ENCODE assay signal across 10 cellular contexts in genomic region chr6:168713839-168714238, GRCh38.
DNase-seq lines count a peak whose midpoint lies in the region; TF ChIP-seq lines count a peak whose summit lies in the region.
"Had no signal": no experiment of that assay in that cellular context is flagged by ENCODE, and none has a peak within 500 bp of the region (broad histone marks: within the 10 kb centered on the region; RNA-seq: fewer than 3 reads in every experiment).

No MANE protein-coding gene starts in this region.

- no peak overlapping the region for H3K27ac Mint-ChIP-seq in type B pancreatic cell

- no peak overlapping the region for H3K4me3 Mint-ChIP-seq in type B pancreatic cell

- H3K9me3 Mint-ChIP-seq in type B pancreatic cell: no peaks in the 10 kb centered on the region

- in situ Hi-C loops in T47D (cut with HindIII; ENCODE audit: low pct_unique_long_range_greater_than_20kb, low sequenced_read_pairs): no loop called here

- TF ChIP-seq POLR2A in breast epithelium (IDR thresholded peaks at IDR 0.05) (no peak), Peyer's patch (IDR thresholded peaks at IDR 0.05) (no peak)

- H3K4me1 ChIP-seq in breast epithelium (no peaks in the 10 kb centered on the region), Peyer's patch (no peaks in the 10 kb centered on the region)

- H3K27me3 ChIP-seq in breast epithelium: no peaks in the 10 kb centered on the region
- no peaks in the 10 kb centered on the region for H3K27me3 ChIP-seq in Peyer's patch
- H3K27me3 ChIP-seq: ovary had no signal

- no peak overlapping the region for H3K27ac ChIP-seq in breast epithelium
- H3K27ac ChIP-seq in Peyer's patch: no peak overlapping the region
- H3K27ac ChIP-seq: ovary had no signal

- H3K27me3 Mint-ChIP-seq in type B pancreatic cell: peaks cover 6% of the 10 kb centered on the region

- DNase-seq in T47D (ENCODE audit: low read depth in 1 of 2, low spot score in 1 of 2) (peak; percentile 13 to 55), breast epithelium (ENCODE audit: low spot score in 2 of 2) (no peak), Peyer's patch (peak in 2 of 3 donors; percentile 63 to 72), iPS-NIHi7 (ENCODE audit: extremely low spot score) (peak; percentile 49), type B pancreatic cell (ENCODE audit: extremely low spot score, unreplicated experiment) (no peak), T-helper 9 cell (no peak), AG08396 (ENCODE audit: low spot score) (no peak)
- no peak for DNase-seq in activated CD4-positive, CD25-positive, alpha-beta regulatory T cell treated with anti-CD3 and anti-CD28 coated beads, Interleukin-2, amount 50 U/mL, for 72 hours
- DNase-seq: NCI-H1930 had no signal

- H3K4me3 ChIP-seq in breast epithelium (no peak overlapping the region), Peyer's patch (no peak overlapping the region)
- H3K4me3 ChIP-seq: ovary had no signal

- H3K36me3 Mint-ChIP-seq in type B pancreatic cell: no peaks in the 10 kb centered on the region

- peaks cover 7% of the 10 kb centered on the region for H3K4me1 Mint-ChIP-seq in type B pancreatic cell (ENCODE audit: unreplicated experiment)

- H3K9me3 ChIP-seq in breast epithelium (no peaks in the 10 kb centered on the region), Peyer's patch (no peaks in the 10 kb centered on the region)
- H3K9me3 ChIP-seq: ovary had no signal

- intact Hi-C loops in breast epithelium (cut with DNase I; ENCODE audit: low total_unique reads): no loop called here

- no peak for TF ChIP-seq CTCF in breast epithelium (IDR thresholded peaks at IDR 0.05)
- peak in 4 of 6 experiments; percentile 20 to 64 (median 52) for TF ChIP-seq CTCF in Peyer's patch (IDR thresholded peaks at IDR 0.05)
- peak; percentile 63 for TF ChIP-seq CTCF in type B pancreatic cell (conservative IDR thresholded peaks at IDR 0.05)

- H3K36me3 ChIP-seq in breast epithelium (no peaks in the 10 kb centered on the region), Peyer's patch (no peaks in the 10 kb centered on the region)
- H3K36me3 ChIP-seq: ovary had no signal

Comparison
In these comparisons a context has a peak if more than half of its experiments do, and no peak if none do; other contexts are left out.
1. DNase-seq: peak in T47D (2 of 2), Peyer's patch (2 of 3) and iPS-NIHi7 (single experiment); none in breast epithelium (0 of 2), type B pancreatic cell (single experiment), T-helper 9 cell (single experiment), activated CD4-positive, CD25-positive, alpha-beta regulatory T cell treated with anti-CD3 and anti-CD28 coated beads, Interleukin-2, amount 50 U/mL, for 72 hours (single experiment) and AG08396 (single experiment).
2. CTCF ChIP-seq: peak in Peyer's patch (4 of 6) and type B pancreatic cell (single experiment); none in breast epithelium (0 of 3).